ENCODE assay signal across 12 cellular contexts in genomic region chr13:20709782-20710181, GRCh38. TPM values are rescaled to one million over a fixed set of nuclear protein-coding genes. Genes with fewer than 3 reads are reported as not detected.
"Had no signal": no experiment of that assay in that cellular context is flagged by ENCODE, and none has a peak within 500 bp of the region (broad histone marks: within the 10 kb centered on the region; RNA-seq: fewer than 3 reads in every experiment).

No MANE protein-coding gene starts in this region.

- H3K36me3 ChIP-seq: sigmoid colon, tibial nerve had no signal

- H3K4me3 ChIP-seq: sigmoid colon, tibial nerve had no signal

- DNase-seq: activated naive CD4-positive, alpha-beta T cell treated with anti-CD3 and anti-CD28 coated beads, Interleukin-2, amount 50 U/mL, for 16 hours; activated T-cell treated with anti-CD3 and anti-CD28 coated beads, Interleukin-2, amount 50 U/mL, for 1 hour; cerebellar nuclear complex; naive thymus-derived CD8-positive, alpha-beta T cell; SIG-M5; sigmoid colon; stimulated activated CD4-positive, alpha-beta T cell treated with anti-CD3 and anti-CD28 coated beads, Interleukin-4, amount 100 ng/mL, for 24 hours; stimulated activated naive CD8-positive, alpha-beta T cell treated with anti-CD3 and anti-CD28 coated beads, Interleukin-15, amount 100 ng/mL, for 72 hours; SW 1271 had no signal

- H3K9me3 ChIP-seq: sigmoid colon, tibial nerve had no signal

- ATAC-seq: activated CD4-positive, CD25-positive, alpha-beta regulatory T cell treated with anti-CD3 and anti-CD28 coated beads, Interleukin-2, amount 50 U/mL, for 24 hours; naive thymus-derived CD8-positive, alpha-beta T cell; stimulated activated naive CD8-positive, alpha-beta T cell treated with anti-CD3 and anti-CD28 coated beads, Interleukin-15, amount 100 ng/mL, for 72 hours had no signal

- H3K27me3 ChIP-seq: sigmoid colon, tibial nerve had no signal

RNA-seq across cellular contexts. Expression of gene IL17D, which starts 6.3 kb away (rescaled TPM):
- total RNA-seq: mononuclear cell had no signal
